In the genomic region with DNA sequence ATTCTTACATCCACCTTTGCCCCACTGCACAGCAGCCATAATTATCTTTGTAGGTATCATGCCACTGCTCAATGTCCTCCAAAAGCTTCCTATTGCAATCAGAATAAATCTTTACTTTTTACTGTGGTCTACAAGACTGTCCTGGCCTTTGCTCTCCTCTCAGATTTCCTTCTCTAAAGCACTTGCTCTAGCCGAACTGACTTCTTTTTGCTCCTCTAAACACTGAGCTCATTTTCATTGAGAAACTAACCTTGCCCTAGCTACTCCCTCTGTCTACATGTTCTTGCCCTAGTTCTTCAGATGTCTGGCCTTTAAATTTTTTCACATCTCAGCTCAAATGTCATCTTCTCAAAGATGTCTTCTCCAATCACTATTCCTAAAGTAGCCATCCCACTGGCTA, we compare ENCODE assay signal across 16 cellular contexts.
DNase-seq lines count a peak whose midpoint lies in the region; ATAC-seq lines count a peak whose summit lies in the region.
"Had no signal": no experiment of that assay in that cellular context is flagged by ENCODE, and none has a peak within 500 bp of the region (broad histone marks: within the 10 kb centered on the region; RNA-seq: fewer than 3 reads in every experiment).

No MANE protein-coding gene starts in this region.

- H4K20me1 ChIP-seq in Karpas-422 (ENCODE audit: insufficient read depth, low read depth, low read length): no peaks in the 10 kb centered on the region

- ATAC-seq in GM18520 (IDR thresholded peaks at IDR 0.05; ENCODE audit: unreplicated experiment) (peak; percentile 17), GM21447 (IDR thresholded peaks at IDR 0.05; ENCODE audit: unreplicated experiment) (peak; percentile 38), HG03025 (IDR thresholded peaks at IDR 0.05; ENCODE audit: low FRiP score, unreplicated experiment) (peak; percentile 45)
- ATAC-seq in activated naive CD8-positive, alpha-beta T cell treated with anti-CD3 and anti-CD28 coated beads, Interleukin-2, amount 50 U/mL, for 24 hours: no peak
- ATAC-seq: effector memory CD8-positive, alpha-beta T cell; Right ventricle myocardium inferior had no signal

- intact Hi-C loops in activated naive CD4-positive, alpha-beta T cell treated with anti-CD3 and anti-CD28 coated beads for 36 hours (cut with micrococcal nuclease): no loop called here

- DNase-seq in Karpas-422 (peak; percentile 54), AG08396 (ENCODE audit: low spot score) (no peak)
- DNase-seq in stimulated activated CD4-positive, alpha-beta T cell treated with anti-CD3 and anti-CD28 coated beads, Interleukin-4, amount 100 ng/mL, for 4 hours: no peak
- DNase-seq in activated naive CD4-positive, alpha-beta T cell treated with anti-CD3 and anti-CD28 coated beads for 36 hours: no peak
- no peak for DNase-seq in activated naive CD8-positive, alpha-beta T cell treated with anti-CD3 and anti-CD28 coated beads, Interleukin-2, amount 50 U/mL, for 24 hours
- DNase-seq: activated T-cell treated with anti-CD3 and anti-CD28 coated beads, Interleukin-2, amount 50 U/mL, for 1 hour; C1 segment of cervical spinal cord; effector memory CD8-positive, alpha-beta T cell; mammary epithelial cell; NCI-H345; substantia nigra had no signal

- no peak overlapping the region for H3K27ac Mint-ChIP-seq in activated naive CD4-positive, alpha-beta T cell treated with anti-CD3 and anti-CD28 coated beads for 36 hours
- H3K27ac Mint-ChIP-seq in activated naive CD8-positive, alpha-beta T cell treated with anti-CD3 and anti-CD28 coated beads, Interleukin-2, amount 50 U/mL, for 24 hours: no peak overlapping the region
- H3K27ac Mint-ChIP-seq: effector memory CD8-positive, alpha-beta T cell had no signal

- no peaks in the 10 kb centered on the region for H3K9me3 ChIP-seq in Karpas-422 (ENCODE audit: low read length)
- H3K9me3 ChIP-seq: prostate gland had no signal

- H3K4me2 ChIP-seq in Karpas-422 (ENCODE audit: low read depth, low read length, poor library complexity, severe bottlenecking): peak overlapping the region; percentile 55

- H3K27ac ChIP-seq in Karpas-422 (ENCODE audit: low read length): peak overlapping the region; percentile 88
- H3K27ac ChIP-seq: prostate gland had no signal

- peaks cover 10% of the 10 kb centered on the region for H3K36me3 Mint-ChIP-seq in activated naive CD4-positive, alpha-beta T cell treated with anti-CD3 and anti-CD28 coated beads for 36 hours (ENCODE audit: low read depth)
- peaks cover 19% of the 10 kb centered on the region for H3K36me3 Mint-ChIP-seq in activated naive CD8-positive, alpha-beta T cell treated with anti-CD3 and anti-CD28 coated beads, Interleukin-2, amount 50 U/mL, for 24 hours (ENCODE audit: low read depth)

- CTCF ChIA-PET in activated naive CD4-positive, alpha-beta T cell treated with anti-CD3 and anti-CD28 coated beads for 36 hours (lab: Charles Lee): interaction anchor here (0.6 to 1.8 kb wide), 3 partner anchors 11 to 32 kb away, joined by 3 to 5 read pairs (median 5); no protein-coding TSS in a partner anchor

- no peaks in the 10 kb centered on the region for H3K9me2 ChIP-seq in Karpas-422 (replicated peaks; ENCODE audit: insufficient read depth, low read length)

- no peaks in the 10 kb centered on the region for H3K27me3 ChIP-seq in Karpas-422 (ENCODE audit: low read length)

- H3K9me3 Mint-ChIP-seq in activated naive CD4-positive, alpha-beta T cell treated with anti-CD3 and anti-CD28 coated beads for 36 hours: no peaks in the 10 kb centered on the region
- no peaks in the 10 kb centered on the region for H3K9me3 Mint-ChIP-seq in activated naive CD8-positive, alpha-beta T cell treated with anti-CD3 and anti-CD28 coated beads, Interleukin-2, amount 50 U/mL, for 24 hours
- H3K9me3 Mint-ChIP-seq: effector memory CD8-positive, alpha-beta T cell had no signal

- peaks cover 3% of the 10 kb centered on the region; the same call in 1 of the 2 replicates for H3K36me3 ChIP-seq in Karpas-422 (ENCODE audit: insufficient read depth, low read length)
- H3K36me3 ChIP-seq: prostate gland had no signal

- H3K4me3 Mint-ChIP-seq in activated naive CD4-positive, alpha-beta T cell treated with anti-CD3 and anti-CD28 coated beads for 36 hours: no peak overlapping the region
- H3K4me3 Mint-ChIP-seq in activated naive CD8-positive, alpha-beta T cell treated with anti-CD3 and anti-CD28 coated beads, Interleukin-2, amount 50 U/mL, for 24 hours: no peak overlapping the region
- H3K4me3 Mint-ChIP-seq: effector memory CD8-positive, alpha-beta T cell had no signal

- peaks cover 32% of the 10 kb centered on the region for H3K4me1 ChIP-seq in Karpas-422 (ENCODE audit: low read length)
- H3K4me1 ChIP-seq: prostate gland had no signal

- peak overlapping the region; percentile 24; the same call in 1 of the 2 replicates for H2AFZ ChIP-seq in Karpas-422 (ENCODE audit: low read length)

- H3K79me2 ChIP-seq in Karpas-422 (ENCODE audit: low read length): no peaks in the 10 kb centered on the region

- H3K27me3 Mint-ChIP-seq in activated naive CD4-positive, alpha-beta T cell treated with anti-CD3 and anti-CD28 coated beads for 36 hours (ENCODE audit: low read depth): no peaks in the 10 kb centered on the region
- H3K27me3 Mint-ChIP-seq in activated naive CD8-positive, alpha-beta T cell treated with anti-CD3 and anti-CD28 coated beads, Interleukin-2, amount 50 U/mL, for 24 hours: no peaks in the 10 kb centered on the region
- H3K27me3 Mint-ChIP-seq: effector memory CD8-positive, alpha-beta T cell had no signal

- H3K9ac ChIP-seq in Karpas-422 (ENCODE audit: low read length): peak overlapping the region; percentile 22

- H3K4me1 Mint-ChIP-seq in activated naive CD4-positive, alpha-beta T cell treated with anti-CD3 and anti-CD28 coated beads for 36 hours (ENCODE audit: low read depth): no peaks in the 10 kb centered on the region
- peaks cover 3% of the 10 kb centered on the region for H3K4me1 Mint-ChIP-seq in activated naive CD8-positive, alpha-beta T cell treated with anti-CD3 and anti-CD28 coated beads, Interleukin-2, amount 50 U/mL, for 24 hours

- peak overlapping the region; percentile 23; the same call in 1 of the 2 replicates for H3K4me3 ChIP-seq in Karpas-422 (ENCODE audit: low read length)
- H3K4me3 ChIP-seq: prostate gland had no signal
